In genomic region chr7:37604078-37604477, GRCh38 we compare ENCODE assay signal across 20 cellular contexts.
"Had no signal": no experiment of that assay in that cellular context is flagged by ENCODE, and none has a peak within 500 bp of the region (broad histone marks: within the 10 kb centered on the region; RNA-seq: fewer than 3 reads in every experiment).

No MANE protein-coding gene starts in this region.

- H3K36me3 Mint-ChIP-seq: naive thymus-derived CD4-positive, alpha-beta T cell had no signal

- H3K4me3 ChIP-seq: colonic mucosa, dorsolateral prefrontal cortex, esophagus muscularis mucosa, gastroesophageal sphincter, heart left ventricle, left lung, lower lobe of right lung had no signal

- H3K9me3 ChIP-seq: colonic mucosa, esophagus muscularis mucosa, gastroesophageal sphincter, heart left ventricle, left lung, lower lobe of right lung had no signal

- H3K27ac Mint-ChIP-seq: naive thymus-derived CD4-positive, alpha-beta T cell; natural killer cell had no signal

- H3K4me1 ChIP-seq: colonic mucosa, esophagus muscularis mucosa, foreskin keratinocyte, gastroesophageal sphincter, heart left ventricle, left lung, lower lobe of right lung had no signal

- DNase-seq: colonic mucosa; dermis blood vessel endothelial cell; dorsolateral prefrontal cortex; effector CD4-positive, alpha-beta T cell; effector memory CD4-positive, alpha-beta T cell; foreskin keratinocyte; heart left ventricle; hippocampal formation; kidney; kidney glomerular epithelial cell; left cardiac atrium; left lung; left ventricle myocardium superior; lower lobe of right lung; mesenchymal stem cell; midbrain; naive thymus-derived CD4-positive, alpha-beta T cell; natural killer cell had no signal

- H3K4me1 Mint-ChIP-seq: naive thymus-derived CD4-positive, alpha-beta T cell; natural killer cell had no signal

- H3K27me3 ChIP-seq: colonic mucosa, dorsolateral prefrontal cortex, esophagus muscularis mucosa, foreskin keratinocyte, gastroesophageal sphincter, heart left ventricle, left lung had no signal

- H3K9me3 Mint-ChIP-seq: natural killer cell had no signal

- H3K4me3 Mint-ChIP-seq: naive thymus-derived CD4-positive, alpha-beta T cell; natural killer cell had no signal

- H3K27ac ChIP-seq: colonic mucosa, dorsolateral prefrontal cortex, esophagus muscularis mucosa, foreskin keratinocyte, gastroesophageal sphincter, heart left ventricle, left lung, lower lobe of right lung had no signal

- ATAC-seq: foreskin keratinocyte; gastroesophageal sphincter; heart left ventricle; left cardiac atrium; left lung; left ventricle myocardium superior; lower lobe of right lung; naive thymus-derived CD4-positive, alpha-beta T cell; natural killer cell had no signal

- H3K36me3 ChIP-seq: colonic mucosa, esophagus muscularis mucosa, gastroesophageal sphincter, heart left ventricle, left lung, lower lobe of right lung had no signal
